ENCODE assay signal across 40 cellular contexts in the genomic region with DNA sequence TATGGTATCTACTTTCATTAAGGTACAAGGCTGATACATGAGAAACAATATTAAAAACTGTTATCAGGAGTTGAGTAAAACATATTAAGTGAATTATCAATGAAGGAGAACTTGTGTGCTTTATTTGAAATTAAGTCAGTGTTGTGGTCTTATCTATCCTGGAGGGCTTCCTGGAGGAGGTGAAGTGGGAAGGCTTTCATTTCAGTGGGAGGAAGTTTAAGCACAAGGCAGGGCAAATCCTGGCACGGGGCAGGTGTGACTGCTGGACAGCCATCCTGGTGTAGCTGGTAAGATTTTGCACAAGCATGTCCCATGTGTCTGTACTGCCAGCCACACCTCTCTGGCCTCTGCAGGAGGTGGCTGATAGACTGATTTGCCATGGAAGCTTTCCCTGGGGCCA.
"Had no signal": no experiment of that assay in that cellular context is flagged by ENCODE, and none has a peak within 500 bp of the region (broad histone marks: within the 10 kb centered on the region; RNA-seq: fewer than 3 reads in every experiment).

No MANE protein-coding gene starts in this region.

- H3K36me3 ChIP-seq: adrenal gland, ascending aorta, brain microvascular endothelial cell, breast epithelium, cardiac muscle cell had no signal

- H3K27ac ChIP-seq: adrenal gland, ascending aorta, body of pancreas, brain microvascular endothelial cell, breast epithelium, cardiac muscle cell had no signal

- H3K9me3 Mint-ChIP-seq: activated naive CD4-positive, alpha-beta T cell treated with anti-CD3 and anti-CD28 coated beads for 36 hours; activated naive CD4-positive, alpha-beta T cell treated with anti-CD3 and anti-CD28 coated beads, Interleukin-2, amount 10 ng/mL, durations not matched to agents 7 days and 5 days; activated naive CD4-positive, alpha-beta T cell treated with anti-CD3 and anti-CD28 coated beads, Interleukin-2, amount 50 U/mL, for 24 hours; activated naive CD4-positive, alpha-beta T cell treated with anti-CD3 and anti-CD28 coated beads, Interleukin-2, amount 50 U/mL, for 72 hours; activated naive CD8-positive, alpha-beta T cell treated with anti-CD3 and anti-CD28 coated beads for 36 hours; activated naive CD8-positive, alpha-beta T cell treated with anti-CD3 and anti-CD28 coated beads, Interleukin-2, amount 10 ng/mL, durations not matched to agents 7 days and 5 days; activated naive CD8-positive, alpha-beta T cell treated with anti-CD3 and anti-CD28 coated beads, Interleukin-2, amount 50 U/mL, for 24 hours; activated T-cell treated with anti-CD3 and anti-CD28 coated beads, Interleukin-2, amount 50 U/mL, for 24 hours; activated T-cell treated with anti-CD3 and anti-CD28 coated beads, Interleukin-2, amount 50 U/mL, for 4 hours; activated T-cell treated with anti-CD3 and anti-CD28 coated beads, Interleukin-2, amount 50 U/mL, for 72 hours; activated T-helper 1 cell treated with anti-CD3 and anti-CD28 coated beads, Interleukin-12 subunit alpha, Interleukin-12 subunit beta, Interleukin-2, Interleukin-4 antibody, amounts not matched to agents 30 ng/mL and 10 ng/mL and 1 ng/mL, durations not matched to agents 14 hours and 24 hours and 36 hours; activated T-helper 17 cell treated with anti-CD3 and anti-CD28 coated beads, Interleukin-2, amount 50 U/mL, for 72 hours; activated T-helper 2 cell treated with anti-CD3 and anti-CD28 coated beads, Interferon-gamma antibody, Interleukin-2, Interleukin-4, amounts not matched to agents 10 μg/mL and 5 μg/mL and 100 μg/mL, durations not matched to agents 14 hours and 24 hours and 36 hours; central memory CD8-positive, alpha-beta T cell had no signal

- H3K9me3 ChIP-seq: adrenal gland, ascending aorta, body of pancreas, breast epithelium had no signal

- H3K36me3 Mint-ChIP-seq: activated naive CD4-positive, alpha-beta T cell treated with anti-CD3 and anti-CD28 coated beads, Interleukin-2, amount 10 ng/mL, durations not matched to agents 7 days and 5 days; activated naive CD4-positive, alpha-beta T cell treated with anti-CD3 and anti-CD28 coated beads, Interleukin-2, amount 50 U/mL, for 24 hours; activated naive CD4-positive, alpha-beta T cell treated with anti-CD3 and anti-CD28 coated beads, Interleukin-2, amount 50 U/mL, for 72 hours; activated naive CD8-positive, alpha-beta T cell; activated naive CD8-positive, alpha-beta T cell treated with anti-CD3 and anti-CD28 coated beads for 36 hours; activated naive CD8-positive, alpha-beta T cell treated with anti-CD3 and anti-CD28 coated beads, Interleukin-2, amount 10 ng/mL, durations not matched to agents 7 days and 5 days; brain had no signal

- ATAC-seq: activated naive CD4-positive, alpha-beta T cell treated with anti-CD3 and anti-CD28 coated beads, Interleukin-2, amount 50 U/mL, for 72 hours; activated naive CD8-positive, alpha-beta T cell treated with anti-CD3 and anti-CD28 coated beads, Interleukin-2, amount 50 U/mL, for 24 hours; activated T-cell treated with anti-CD3 and anti-CD28 coated beads, Interleukin-2, amount 50 U/mL, for 4 hours; activated T-cell treated with anti-CD3 and anti-CD28 coated beads, Interleukin-2, amount 50 U/mL, for 72 hours; activated T-helper 17 cell treated with anti-CD3 and anti-CD28 coated beads, Interleukin-2, amount 50 U/mL, for 72 hours; body of pancreas had no signal

- DNase-seq: activated effector memory CD4-positive, alpha-beta T cell treated with anti-CD3 and anti-CD28 coated beads, Interleukin-2, amount 50 U/mL, for 16 hours; activated effector memory CD4-positive, alpha-beta T cell treated with Interleukin-2 at 50 U/mL for 16 hours; activated gamma-delta T cell; activated gamma-delta T cell treated with Interleukin-2 at 50 U/mL for 16 hours; activated naive CD4-positive, alpha-beta T cell; activated naive CD4-positive, alpha-beta T cell treated with anti-CD3 and anti-CD28 coated beads for 36 hours; activated naive CD4-positive, alpha-beta T cell treated with anti-CD3 and anti-CD28 coated beads, Interleukin-2, amount 10 ng/mL, durations not matched to agents 7 days and 5 days; activated naive CD4-positive, alpha-beta T cell treated with anti-CD3 and anti-CD28 coated beads, Interleukin-2, amount 50 U/mL, for 16 hours; activated naive CD4-positive, alpha-beta T cell treated with Interleukin-2 at 50 U/mL for 16 hours; activated naive CD8-positive, alpha-beta T cell treated with anti-CD3 and anti-CD28 coated beads for 36 hours; activated naive CD8-positive, alpha-beta T cell treated with anti-CD3 and anti-CD28 coated beads, Interleukin-2, amount 10 ng/mL, durations not matched to agents 7 days and 5 days; activated naive CD8-positive, alpha-beta T cell treated with anti-CD3 and anti-CD28 coated beads, Interleukin-2, amount 50 U/mL, for 24 hours; activated T-cell treated with anti-CD3 and anti-CD28 coated beads, Interleukin-2, amount 50 U/mL, for 1 hour; activated T-cell treated with anti-CD3 and anti-CD28 coated beads, Interleukin-2, amount 50 U/mL, for 24 hours; activated T-cell treated with anti-CD3 and anti-CD28 coated beads, Interleukin-2, amount 50 U/mL, for 4 hours; activated T-cell treated with anti-CD3 and anti-CD28 coated beads, Interleukin-2, amount 50 U/mL, for 48 hours; activated T-cell treated with anti-CD3 and anti-CD28 coated beads, Interleukin-2, amount 50 U/mL, for 72 hours; adrenal gland; amniotic stem cell; amygdala; anterior cingulate cortex; aorta; body of pancreas; brain microvascular endothelial cell; caudate nucleus; central memory CD4-positive, alpha-beta T cell; cerebellar nuclear complex had no signal

- FAIRE-seq: astrocyte, bronchial epithelial cell had no signal

- H3K4me1 ChIP-seq: adrenal gland, ascending aorta, body of pancreas, breast epithelium had no signal

- H3K27me3 ChIP-seq: adrenal gland, ascending aorta, body of pancreas, brain microvascular endothelial cell, breast epithelium had no signal

- H3K4me3 Mint-ChIP-seq: activated naive CD4-positive, alpha-beta T cell treated with anti-CD3 and anti-CD28 coated beads for 36 hours; activated naive CD4-positive, alpha-beta T cell treated with anti-CD3 and anti-CD28 coated beads, Interleukin-2, amount 10 ng/mL, durations not matched to agents 7 days and 5 days; activated naive CD4-positive, alpha-beta T cell treated with anti-CD3 and anti-CD28 coated beads, Interleukin-2, amount 50 U/mL, for 24 hours; activated naive CD8-positive, alpha-beta T cell; activated naive CD8-positive, alpha-beta T cell treated with anti-CD3 and anti-CD28 coated beads for 36 hours; activated naive CD8-positive, alpha-beta T cell treated with anti-CD3 and anti-CD28 coated beads, Interleukin-2, amount 10 ng/mL, durations not matched to agents 7 days and 5 days; activated naive CD8-positive, alpha-beta T cell treated with anti-CD3 and anti-CD28 coated beads, Interleukin-2, amount 50 U/mL, for 24 hours; activated T-cell treated with anti-CD3 and anti-CD28 coated beads, Interleukin-2, amount 50 U/mL, for 24 hours; activated T-cell treated with anti-CD3 and anti-CD28 coated beads, Interleukin-2, amount 50 U/mL, for 4 hours; activated T-cell treated with anti-CD3 and anti-CD28 coated beads, Interleukin-2, amount 50 U/mL, for 72 hours; activated T-helper 1 cell treated with anti-CD3 and anti-CD28 coated beads, Interleukin-12 subunit alpha, Interleukin-12 subunit beta, Interleukin-2, Interleukin-4 antibody, amounts not matched to agents 30 ng/mL and 10 ng/mL and 1 ng/mL, durations not matched to agents 14 hours and 24 hours and 36 hours; activated T-helper 17 cell treated with anti-CD3 and anti-CD28 coated beads, Interleukin-2, amount 50 U/mL, for 72 hours; brain; central memory CD8-positive, alpha-beta T cell had no signal

- H3K4me3 ChIP-seq: adrenal gland, ascending aorta, body of pancreas, breast epithelium, cardiac muscle cell had no signal

- H3K27ac Mint-ChIP-seq: activated naive CD4-positive, alpha-beta T cell treated with anti-CD3 and anti-CD28 coated beads for 36 hours; activated naive CD4-positive, alpha-beta T cell treated with anti-CD3 and anti-CD28 coated beads, Interleukin-2, amount 10 ng/mL, durations not matched to agents 7 days and 5 days; activated naive CD4-positive, alpha-beta T cell treated with anti-CD3 and anti-CD28 coated beads, Interleukin-2, amount 50 U/mL, for 24 hours; activated naive CD4-positive, alpha-beta T cell treated with anti-CD3 and anti-CD28 coated beads, Interleukin-2, amount 50 U/mL, for 72 hours; activated naive CD8-positive, alpha-beta T cell; activated naive CD8-positive, alpha-beta T cell treated with anti-CD3 and anti-CD28 coated beads for 36 hours; activated naive CD8-positive, alpha-beta T cell treated with anti-CD3 and anti-CD28 coated beads, Interleukin-2, amount 10 ng/mL, durations not matched to agents 7 days and 5 days; activated naive CD8-positive, alpha-beta T cell treated with anti-CD3 and anti-CD28 coated beads, Interleukin-2, amount 50 U/mL, for 24 hours; activated T-cell treated with anti-CD3 and anti-CD28 coated beads, Interleukin-2, amount 50 U/mL, for 24 hours; activated T-cell treated with anti-CD3 and anti-CD28 coated beads, Interleukin-2, amount 50 U/mL, for 72 hours; activated T-helper 1 cell treated with anti-CD3 and anti-CD28 coated beads, Interleukin-12 subunit alpha, Interleukin-12 subunit beta, Interleukin-2, Interleukin-4 antibody, amounts not matched to agents 30 ng/mL and 10 ng/mL and 1 ng/mL, durations not matched to agents 14 hours and 24 hours and 36 hours; activated T-helper 17 cell treated with anti-CD3 and anti-CD28 coated beads, Interleukin-2, amount 50 U/mL, for 72 hours; activated T-helper 2 cell treated with anti-CD3 and anti-CD28 coated beads, Interferon-gamma antibody, Interleukin-2, Interleukin-4, amounts not matched to agents 10 μg/mL and 5 μg/mL and 100 μg/mL, durations not matched to agents 14 hours and 24 hours and 36 hours had no signal

- H3K4me1 Mint-ChIP-seq: activated naive CD4-positive, alpha-beta T cell treated with anti-CD3 and anti-CD28 coated beads, Interleukin-2, amount 10 ng/mL, durations not matched to agents 7 days and 5 days; activated naive CD4-positive, alpha-beta T cell treated with anti-CD3 and anti-CD28 coated beads, Interleukin-2, amount 50 U/mL, for 24 hours; activated naive CD8-positive, alpha-beta T cell treated with anti-CD3 and anti-CD28 coated beads for 36 hours; activated naive CD8-positive, alpha-beta T cell treated with anti-CD3 and anti-CD28 coated beads, Interleukin-2, amount 10 ng/mL, durations not matched to agents 7 days and 5 days; activated naive CD8-positive, alpha-beta T cell treated with anti-CD3 and anti-CD28 coated beads, Interleukin-2, amount 50 U/mL, for 24 hours; activated T-helper 17 cell treated with anti-CD3 and anti-CD28 coated beads, Interleukin-2, amount 50 U/mL, for 72 hours; brain; central memory CD8-positive, alpha-beta T cell had no signal
